Comparison of ENCODE assay signal across 5 cellular contexts in genomic region chr7:35204031-35204430, GRCh38. TPM values are rescaled to one million over a fixed set of nuclear protein-coding genes. Genes with fewer than 3 reads are reported as not detected.
"Had no signal": no experiment of that assay in that cellular context is flagged by ENCODE, and none has a peak within 500 bp of the region (broad histone marks: within the 10 kb centered on the region; RNA-seq: fewer than 3 reads in every experiment).

No MANE protein-coding gene starts in this region.

RNA-seq across cellular contexts. Expression of gene TBX20, which starts 49.9 kb away (rescaled TPM):
- total RNA-seq: HepG2, HT-29, K562, MCF 10A had no signal
- polyA plus RNA-seq: HepG2, IgD-negative memory B cell, K562 had no signal
